1 cellular context compared by ENCODE assay signal in the genomic region with DNA sequence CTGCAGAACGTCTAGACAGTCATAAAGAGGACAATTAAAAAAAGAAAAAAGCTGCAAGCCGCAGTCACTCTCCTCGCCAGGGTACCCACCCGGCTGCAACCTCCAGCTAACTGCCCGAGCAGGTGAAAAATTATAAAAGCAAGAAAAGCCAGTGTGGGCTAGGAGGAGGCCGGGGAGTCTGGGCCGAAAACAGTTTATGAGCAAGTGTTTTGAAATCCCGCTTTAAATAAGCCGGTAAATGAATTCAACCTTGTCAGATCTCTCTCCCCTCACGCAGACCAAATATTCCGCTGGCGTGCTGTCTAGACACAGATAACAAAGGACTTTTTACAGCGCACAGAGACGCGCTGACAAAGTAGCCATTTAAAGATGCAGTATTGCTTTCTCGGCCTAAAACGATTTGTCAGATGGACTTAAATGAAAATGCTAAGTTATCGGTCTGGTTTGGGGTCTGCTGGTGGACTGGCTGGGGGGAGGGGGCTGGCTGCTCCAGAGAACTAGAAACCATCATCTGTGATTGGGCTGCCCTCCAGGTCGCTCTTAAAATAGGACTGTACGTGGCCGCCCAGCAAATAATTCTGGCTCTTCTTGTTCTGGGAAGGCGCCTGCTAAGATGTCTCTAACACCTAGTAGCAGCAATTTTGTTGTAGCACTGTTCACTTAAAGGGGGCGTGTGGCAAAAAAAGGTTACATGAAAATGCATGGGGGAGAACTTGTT.
TF ChIP-seq lines count a peak whose summit lies in the region.

No MANE protein-coding gene starts in this region.

TF ChIP-seq in H1, 55 proteins besides CTCF, POLR2A, EP300 and RAD21:
- TF ChIP-seq POU5F1 (IDR thresholded peaks at IDR 0.05; ENCODE audit: low read depth, low read length) = no peak
- TF ChIP-seq RXRA (IDR thresholded peaks at IDR 0.05; ENCODE audit: insufficient read depth, low read depth, low read length) = no peak
- TF ChIP-seq KDM4A (IDR thresholded peaks at IDR 0.05; ENCODE audit: low read depth, low read length, severe bottlenecking) = no peak
- TF ChIP-seq YY1 (IDR thresholded peaks at IDR 0.05; ENCODE audit: low read depth, low read length) = no peak
